In genomic region chr3:77799280-77799679, GRCh38 we compare ENCODE assay signal across 18 cellular contexts.
A peak's percentile ranks its signal among the peaks of the same experiment; 100 is the strongest.
DNase-seq lines count a peak whose midpoint lies in the region; ATAC-seq and TF ChIP-seq lines count a peak whose summit lies in the region.
"Had no signal": no experiment of that assay in that cellular context is flagged by ENCODE, and none has a peak within 500 bp of the region (broad histone marks: within the 10 kb centered on the region; RNA-seq: fewer than 3 reads in every experiment).

No MANE protein-coding gene starts in this region.

- no peak overlapping the region for H3K4me3 ChIP-seq in endodermal cell (ENCODE audit: low read length)
- H3K4me3 ChIP-seq in suprapubic skin = no peak overlapping the region
- H3K4me3 ChIP-seq: A549, MG63 had no signal

- H3K36me3 ChIP-seq in endodermal cell (ENCODE audit: control insufficient read depth, insufficient read depth, low read length) (no peaks in the 10 kb centered on the region), suprapubic skin (no peaks in the 10 kb centered on the region)
- H3K36me3 ChIP-seq: MG63 had no signal

- ATAC-seq in GM18519 (IDR thresholded peaks at IDR 0.05; ENCODE audit: low FRiP score, unreplicated experiment) = no peak
- ATAC-seq: A549 had no signal

- H3K27me3 ChIP-seq in endodermal cell (ENCODE audit: control insufficient read depth, insufficient read depth, low read length, poor library complexity, severe bottlenecking) = no peaks in the 10 kb centered on the region
- no peaks in the 10 kb centered on the region for H3K27me3 ChIP-seq in suprapubic skin
- H3K27me3 ChIP-seq: MG63 had no signal

- no peak overlapping the region for H3K4me3 Mint-ChIP-seq in endodermal cell
- no peak overlapping the region for H3K4me3 Mint-ChIP-seq in progenitor cell of endocrine pancreas (ENCODE audit: low read depth)
- H3K4me3 Mint-ChIP-seq: H9; T-helper 1 cell treated with Interleukin-12 subunit alpha and Interleukin-12 subunit beta and Interleukin-4 antibody, amounts not matched to agents 30 μg/mL and 1 μg/mL, for 36 hours had no signal

- no peak for TF ChIP-seq POLR2A in suprapubic skin (IDR thresholded peaks at IDR 0.05)

- H3K4me1 ChIP-seq in endodermal cell (ENCODE audit: control insufficient read depth, insufficient read depth, low read length) (no peaks in the 10 kb centered on the region), suprapubic skin (no peaks in the 10 kb centered on the region)
- H3K4me1 ChIP-seq: A549 had no signal

- H3K9ac ChIP-seq in endodermal cell (ENCODE audit: extremely low read depth, low read length, poor library complexity, severe bottlenecking) = no peak overlapping the region

- H3K36me3 Mint-ChIP-seq in endodermal cell (ENCODE audit: low read depth) = no peaks in the 10 kb centered on the region
- H3K36me3 Mint-ChIP-seq in progenitor cell of endocrine pancreas (ENCODE audit: insufficient read depth) = no peaks in the 10 kb centered on the region

- no peaks in the 10 kb centered on the region for H3K9me3 Mint-ChIP-seq in endodermal cell
- peaks cover 3% of the 10 kb centered on the region for H3K9me3 Mint-ChIP-seq in progenitor cell of endocrine pancreas (ENCODE audit: low read depth)
- H3K9me3 Mint-ChIP-seq: H9 had no signal

- WGBS in endodermal cell (ENCODE audit: insufficient coverage in 1 of 2, insufficient read length in 1 of 2), 2 experiments = 88 to 91% methylated on average over 4 to 5 of the region's 5 CpGs
- 88% methylated on average over 5 of the region's 5 CpGs for WGBS in suprapubic skin

- no peak for TF ChIP-seq EP300 in suprapubic skin (IDR thresholded peaks at IDR 0.05)

- H3K27me3 Mint-ChIP-seq in endodermal cell (ENCODE audit: insufficient read depth) (no peaks in the 10 kb centered on the region), progenitor cell of endocrine pancreas (no peaks in the 10 kb centered on the region)

- peaks cover 6% of the 10 kb centered on the region for H3K4me1 Mint-ChIP-seq in endodermal cell
- peaks cover 7% of the 10 kb centered on the region for H3K4me1 Mint-ChIP-seq in progenitor cell of endocrine pancreas (ENCODE audit: low read depth)

- TF ChIP-seq CTCF in endodermal cell (conservative IDR thresholded peaks at IDR 0.05) (no peak), suprapubic skin (IDR thresholded peaks at IDR 0.05) (no peak), progenitor cell of endocrine pancreas (IDR thresholded peaks at IDR 0.05; ENCODE audit: unreplicated experiment) (no peak)

- H3K27ac ChIP-seq in endodermal cell (ENCODE audit: low read depth, low read length) (peak overlapping the region; percentile 40), suprapubic skin (no peak overlapping the region)
- H3K27ac ChIP-seq: A549 had no signal

- H3K27ac Mint-ChIP-seq in endodermal cell (no peak overlapping the region), progenitor cell of endocrine pancreas (no peak overlapping the region)
- H3K27ac Mint-ChIP-seq: T-helper 1 cell treated with Interleukin-12 subunit alpha and Interleukin-12 subunit beta and Interleukin-4 antibody, amounts not matched to agents 30 μg/mL and 1 μg/mL, for 36 hours had no signal

- H3K9me3 ChIP-seq in endodermal cell (ENCODE audit: control insufficient read depth, low read length) (no peaks in the 10 kb centered on the region), suprapubic skin (no peaks in the 10 kb centered on the region)
- H3K9me3 ChIP-seq: A549, MG63 had no signal

- DNase-seq in DMS153 (lab: John Stamatoyannopoulos, UW) (peak; percentile 38), NCI-H187 treated with DMSO at 0.1 percent for 48 hours (lab: John Stamatoyannopoulos, UW) (peak; percentile 67), NCI-H345 (lab: John Stamatoyannopoulos, UW) (peak; percentile 62), endodermal cell (no peak), suprapubic skin (ENCODE audit: low spot score in 2 of 2) (no peak), progenitor cell of endocrine pancreas (ENCODE audit: low spot score, unreplicated experiment) (no peak), NCI-H774 (lab: John Stamatoyannopoulos, UW) (no peak)
- DNase-seq: C1 segment of cervical spinal cord, H9, MG63, NCI-H1105, NCI-H2029, NCI-H524 treated with DMSO at 0.1 percent for 48 hours, OCI-M1, SHP77 treated with DMSO at 0.1 percent for 48 hours had no signal

Comparison
In these comparisons a context has a peak if more than half of its experiments do, and no peak if none do; other contexts are left out.
1. DNase-seq: peak in DMS153 (single experiment), NCI-H187 treated with DMSO at 0.1 percent for 48 hours (single experiment) and NCI-H345 (single experiment); none in endodermal cell (single experiment), suprapubic skin (0 of 2), progenitor cell of endocrine pancreas (single experiment) and NCI-H774 (single experiment).